Comparison of ENCODE assay signal across 11 cellular contexts in the genomic region with DNA sequence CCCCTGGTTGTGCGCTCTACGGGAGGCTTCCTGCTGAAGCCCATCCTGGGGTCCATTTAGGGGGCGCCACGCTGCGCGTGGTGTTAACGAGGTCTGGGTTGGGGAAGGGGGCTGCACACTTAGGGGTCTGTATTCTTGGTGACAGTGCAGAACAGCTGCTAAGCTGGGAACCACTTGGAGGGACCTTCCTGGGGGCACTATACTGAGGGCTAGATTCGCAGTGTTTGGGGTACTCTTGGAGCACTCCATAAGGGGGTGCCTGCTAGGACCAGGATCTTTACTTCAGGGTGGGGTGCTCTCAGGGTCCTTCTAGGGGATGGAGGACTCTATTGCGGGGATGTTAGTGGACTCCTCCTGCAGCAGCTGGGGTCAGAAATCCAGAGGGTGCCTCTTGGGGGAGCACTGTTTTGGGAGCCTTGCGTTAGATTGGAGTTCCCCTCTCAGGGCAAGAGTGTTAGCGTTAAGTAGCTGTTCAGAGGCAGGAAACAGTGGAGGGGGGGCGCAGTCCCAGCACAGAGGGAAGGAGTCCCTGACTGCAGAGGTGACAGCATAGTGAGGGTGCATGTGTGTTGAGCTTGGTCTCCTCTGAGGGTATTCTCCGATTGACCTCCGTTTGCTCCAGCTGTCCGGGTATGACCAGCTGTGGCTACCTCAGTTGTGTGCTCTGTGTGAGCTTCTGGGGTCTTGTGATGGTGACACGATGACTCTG. TPM values are rescaled to one million over a fixed set of nuclear protein-coding genes. Genes with fewer than 3 reads are reported as not detected.
DNase-seq lines count a peak whose midpoint lies in the region; ATAC-seq, FAIRE-seq and TF ChIP-seq lines count a peak whose summit lies in the region.
"Had no signal": no experiment of that assay in that cellular context is flagged by ENCODE, and none has a peak within 500 bp of the region (broad histone marks: within the 10 kb centered on the region; RNA-seq: fewer than 3 reads in every experiment).

No MANE protein-coding gene starts in this region.

- H3K36me3 Mint-ChIP-seq in activated CD4-positive, alpha-beta T cell treated with anti-CD3 and anti-CD28 coated beads, Interleukin-2, amount 10 ng/mL, durations not matched to agents 7 days and 5 days (ENCODE audit: low read depth), result peaks cover 3% of the 10 kb centered on the region
- H3K36me3 Mint-ChIP-seq in astrocyte (ENCODE audit: low read depth, unreplicated experiment), result no peaks in the 10 kb centered on the region

- H3K9me3 ChIP-seq in MM.1S (replicated peaks; ENCODE audit: insufficient read depth, low read length) (no peaks in the 10 kb centered on the region), astrocyte (ENCODE audit: insufficient read depth, low read depth, low read length) (no peaks in the 10 kb centered on the region), body of pancreas (no peaks in the 10 kb centered on the region)
- H3K9me3 ChIP-seq: stomach had no signal

- H3K4me2 ChIP-seq in MM.1S (ENCODE audit: low read depth, low read length) (peak overlapping the region; percentile 95), astrocyte (ENCODE audit: low read length) (peak overlapping the region; percentile 90)

- H2AFZ ChIP-seq in MM.1S (ENCODE audit: low read length) (peak overlapping the region; percentile 46; the same call in 1 of the 2 replicates), astrocyte (ENCODE audit: low read depth, low read length) (no peak overlapping the region)

- peaks cover 59% of the 10 kb centered on the region for H3K27me3 Mint-ChIP-seq in activated CD4-positive, alpha-beta T cell treated with anti-CD3 and anti-CD28 coated beads, Interleukin-2, amount 10 ng/mL, durations not matched to agents 7 days and 5 days
- H3K27me3 Mint-ChIP-seq in astrocyte (ENCODE audit: low read depth, unreplicated experiment), result peaks cover 46% of the 10 kb centered on the region

- 13 to 17% methylated on average over 3 to 16 of the region's 16 CpGs for WGBS in body of pancreas, 2 donors

- TF ChIP-seq POLR2A in body of pancreas (IDR thresholded peaks at IDR 0.05), result no peak

- H3K4me3 Mint-ChIP-seq in activated CD4-positive, alpha-beta T cell treated with anti-CD3 and anti-CD28 coated beads, Interleukin-2, amount 10 ng/mL, durations not matched to agents 7 days and 5 days, result peak overlapping the region; percentile 77
- peak overlapping the region; percentile 79 for H3K4me3 Mint-ChIP-seq in astrocyte (ENCODE audit: unreplicated experiment)

- H3K4me3 ChIP-seq in MM.1S (ENCODE audit: low read length), result peak overlapping the region; percentile 81
- H3K4me3 ChIP-seq in astrocyte (ENCODE audit: insufficient read depth, low read depth, low read length), result peak overlapping the region; percentile 17
- peak overlapping the region; percentile 54 for H3K4me3 ChIP-seq in skeletal muscle cell (ENCODE audit: low read depth, low read length)
- H3K4me3 ChIP-seq in body of pancreas, result no peak overlapping the region

- H3K79me2 ChIP-seq in MM.1S (ENCODE audit: low read length) (peaks cover 43% of the 10 kb centered on the region), astrocyte (ENCODE audit: insufficient read depth, low read length) (no peaks in the 10 kb centered on the region)

- H3K27ac ChIP-seq in MM.1S (ENCODE audit: low read length) (no peak overlapping the region), astrocyte (ENCODE audit: low read depth, low read length) (no peak overlapping the region), body of pancreas (no peak overlapping the region)
- H3K27ac ChIP-seq: stomach had no signal

- H3K9ac ChIP-seq in MM.1S (ENCODE audit: low read length), result peak overlapping the region; percentile 70; the same call in 1 of the 2 replicates
- H3K9ac ChIP-seq in astrocyte (ENCODE audit: low read length), result no peak overlapping the region

- TF ChIP-seq CTCF in MM.1S (IDR thresholded peaks at IDR 0.05; ENCODE audit: low read length) (peak; percentile 7; the same call in 1 of the 2 replicates), astrocyte (IDR thresholded peaks at IDR 0.05; ENCODE audit: insufficient read depth, low read depth, low read length) (no peak), body of pancreas (IDR thresholded peaks at IDR 0.05) (no peak)

- peaks cover 48% of the 10 kb centered on the region for H3F3A ChIP-seq in MM.1S (ENCODE audit: insufficient read depth, low read length)

- POLR2A ChIA-PET in activated CD4-positive, alpha-beta T cell treated with anti-CD3 and anti-CD28 coated beads, Interleukin-2, amount 10 ng/mL, durations not matched to agents 7 days and 5 days (lab: Charles Lee), result no interaction called here

- H3K36me3 ChIP-seq in MM.1S (replicated peaks; ENCODE audit: insufficient read depth, low read length), result no peaks in the 10 kb centered on the region
- no peaks in the 10 kb centered on the region for H3K36me3 ChIP-seq in astrocyte (ENCODE audit: insufficient read depth, low read length)
- no peaks in the 10 kb centered on the region for H3K36me3 ChIP-seq in body of pancreas (replicated peaks in 1 of 2; ENCODE audit: insufficient read depth in 1 of 2, low read depth in 2 of 2)
- H3K36me3 ChIP-seq: stomach had no signal

- H4K20me1 ChIP-seq in MM.1S (ENCODE audit: insufficient read depth, low read length), result no peaks in the 10 kb centered on the region
- peaks cover 31% of the 10 kb centered on the region for H4K20me1 ChIP-seq in astrocyte (ENCODE audit: insufficient read depth, low read length)

- no peaks in the 10 kb centered on the region for H3K9me2 ChIP-seq in MM.1S (replicated peaks; ENCODE audit: insufficient read depth, low read length)

- CTCF ChIA-PET in activated CD4-positive, alpha-beta T cell treated with anti-CD3 and anti-CD28 coated beads, Interleukin-2, amount 10 ng/mL, durations not matched to agents 7 days and 5 days (lab: Charles Lee), result interaction anchor here (0.5 to 27.9 kb wide), 14 partner anchors 9 to 281 kb away, joined by 3 to 612 read pairs (median 4); a partner anchor contains a TSS

- peak overlapping the region; percentile 52 for H3K27ac Mint-ChIP-seq in activated CD4-positive, alpha-beta T cell treated with anti-CD3 and anti-CD28 coated beads, Interleukin-2, amount 10 ng/mL, durations not matched to agents 7 days and 5 days
- peak overlapping the region; percentile 80 for H3K27ac Mint-ChIP-seq in astrocyte (ENCODE audit: unreplicated experiment)

- H3K4me1 Mint-ChIP-seq in activated CD4-positive, alpha-beta T cell treated with anti-CD3 and anti-CD28 coated beads, Interleukin-2, amount 10 ng/mL, durations not matched to agents 7 days and 5 days, result peaks cover 80% of the 10 kb centered on the region
- H3K4me1 Mint-ChIP-seq in astrocyte (ENCODE audit: low read depth, unreplicated experiment), result peaks cover 16% of the 10 kb centered on the region

- H3K9me3 Mint-ChIP-seq in activated CD4-positive, alpha-beta T cell treated with anti-CD3 and anti-CD28 coated beads, Interleukin-2, amount 10 ng/mL, durations not matched to agents 7 days and 5 days, result no peaks in the 10 kb centered on the region
- peaks cover 2% of the 10 kb centered on the region for H3K9me3 Mint-ChIP-seq in astrocyte (ENCODE audit: unreplicated experiment)

- H3K27me3 ChIP-seq in MM.1S (replicated peaks; ENCODE audit: insufficient read depth, low read length), result no peaks in the 10 kb centered on the region
- peaks cover 32% of the 10 kb centered on the region for H3K27me3 ChIP-seq in astrocyte (ENCODE audit: insufficient read depth, low read length)
- peaks cover 0 to 24% of the 10 kb centered on the region in 2 donors for H3K27me3 ChIP-seq in body of pancreas

- intact Hi-C loops in body of pancreas (cut with DNase I), result no loop called here

- H3K4me1 ChIP-seq in MM.1S (ENCODE audit: low read length) (peaks cover 35% of the 10 kb centered on the region), astrocyte (ENCODE audit: insufficient read depth, low read length) (peaks cover 44% of the 10 kb centered on the region), body of pancreas (peaks cover 44% of the 10 kb centered on the region)

- ATAC-seq in body of pancreas, result no peak

- FAIRE-seq in astrocyte (lab: Jason Lieb, UNC), result no peak

- no peak for DNase-seq in activated CD4-positive, alpha-beta T cell treated with anti-CD3 and anti-CD28 coated beads, Interleukin-2, amount 10 ng/mL, durations not matched to agents 7 days and 5 days
- no peak for DNase-seq in activated CD4-positive, alpha-beta T cell treated with anti-CD3 and anti-CD28 coated beads for 48 hours
- DNase-seq in MM.1S, result no peak
- DNase-seq in astrocyte (ENCODE audit: low read depth), result no peak
- DNase-seq in skeletal muscle cell (ENCODE audit: low read depth), result no peak
- DNase-seq in activated effector memory CD4-positive, alpha-beta T cell treated with Interleukin-2 at 50 U/mL for 16 hours, result no peak
- no peak for DNase-seq in NCI-H1048 (lab: John Stamatoyannopoulos, UW)
- no peak for DNase-seq in body of pancreas
- DNase-seq: activated CD4-positive, CD25-positive, alpha-beta regulatory T cell treated with anti-CD3 and anti-CD28 coated beads, Interleukin-2, amount 50 U/mL, for 72 hours; cortex of kidney; stomach had no signal

RNA-seq across cellular contexts. Expression of a gene that starts 1.1 kb away (rescaled TPM):
- 10 to 100 TPM; 12.7 to 14.3 TPM for total RNA-seq in activated CD4-positive, alpha-beta T cell treated with anti-CD3 and anti-CD28 coated beads, Interleukin-2, amount 10 ng/mL, durations not matched to agents 7 days and 5 days
- total RNA-seq in astrocyte (3.2 and 3.8 TPM in 2 replicates), body of pancreas (10 to 100 TPM in 1 of 2 donors, 1 to 10 TPM in 1; 8.8 to 17.1 TPM)

RNA-seq across cellular contexts. Expression of a gene that starts 18.1 kb away (rescaled TPM):
- total RNA-seq in activated CD4-positive, alpha-beta T cell treated with anti-CD3 and anti-CD28 coated beads, Interleukin-2, amount 10 ng/mL, durations not matched to agents 7 days and 5 days, result 100 to 1,000 TPM; 200 to 205 TPM
- 240 TPM in 2 replicates for total RNA-seq in astrocyte
- 100 to 1,000 TPM in 1 of 2 donors, 10 to 100 TPM in 1; 89.7 to 122 TPM for total RNA-seq in body of pancreas

RNA-seq across cellular contexts. Expression of a gene that starts 41.0 kb away (rescaled TPM):
- total RNA-seq in activated CD4-positive, alpha-beta T cell treated with anti-CD3 and anti-CD28 coated beads, Interleukin-2, amount 10 ng/mL, durations not matched to agents 7 days and 5 days, result 100 to 1,000 TPM; 251 to 263 TPM
- total RNA-seq in astrocyte (76.5 and 82.7 TPM in 2 replicates), body of pancreas (100 to 1,000 TPM in 1 of 2 donors, 10 to 100 TPM in 1; 72.4 to 168 TPM)

Comparison
In these comparisons a context has a peak if more than half of its experiments do, and no peak if none do; other contexts are left out.
1. H3K4me3 ChIP-seq: peak in MM.1S (single experiment), astrocyte (single experiment) and skeletal muscle cell (single experiment); none in body of pancreas (0 of 2).